Comparison of ENCODE assay signal across 8 cellular contexts in the genomic region with DNA sequence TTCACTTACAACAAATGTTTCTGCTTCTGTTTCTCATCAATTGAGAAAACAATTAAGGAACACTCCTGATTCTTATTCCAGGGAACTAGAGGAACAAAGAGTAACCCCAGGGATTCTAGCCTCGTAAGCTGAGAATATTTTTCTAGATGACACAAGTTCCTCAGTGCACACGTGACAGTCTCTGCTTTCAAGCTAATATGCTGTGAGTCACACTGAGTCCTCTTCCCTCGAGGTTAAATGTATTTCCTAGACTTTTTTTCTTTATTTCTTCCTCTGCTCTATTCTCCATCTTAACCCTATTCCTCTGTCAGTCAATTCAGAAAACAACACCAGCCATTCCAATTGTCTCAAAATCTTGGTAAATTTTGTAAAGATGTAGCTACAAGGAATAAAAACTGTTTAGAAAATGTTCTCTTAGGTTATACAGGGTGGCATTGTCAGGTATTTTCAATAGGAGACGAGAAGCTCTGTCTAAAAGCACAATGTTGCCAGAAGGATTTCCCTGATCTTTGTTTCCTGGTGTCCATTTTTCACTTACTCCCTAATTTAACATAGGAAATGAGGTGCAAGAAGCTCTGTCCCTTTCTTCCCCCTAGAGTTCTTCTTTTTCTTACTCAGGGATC. TPM values are rescaled to one million over a fixed set of nuclear protein-coding genes. Genes with fewer than 3 reads are reported as not detected.
DNase-seq lines count a peak whose midpoint lies in the region; ATAC-seq, FAIRE-seq and TF ChIP-seq lines count a peak whose summit lies in the region.

No MANE protein-coding gene starts in this region.

- no peaks in the 10 kb centered on the region for H3K27me3 ChIP-seq in NT2/D1 (ENCODE audit: insufficient read depth, insufficient read length)
- H3K27me3 ChIP-seq in pancreas, result no peaks in the 10 kb centered on the region

- FAIRE-seq in pancreas (lab: Jason Lieb, UNC), result no peak

- no peaks in the 10 kb centered on the region for H3K36me3 ChIP-seq in NT2/D1 (ENCODE audit: insufficient read depth, insufficient read length, low read length)
- H3K36me3 ChIP-seq in pancreas, result no peaks in the 10 kb centered on the region

- H3K4me1 ChIP-seq in NT2/D1 (ENCODE audit: insufficient read depth, insufficient read length), result no peaks in the 10 kb centered on the region
- peaks cover 0 to 17% (median 0%) of the 10 kb centered on the region in 3 donors for H3K4me1 ChIP-seq in pancreas

- intact Hi-C loops in pancreas (cut with DNase I), result no loop called here

- H3K9me3 ChIP-seq in NT2/D1 (ENCODE audit: insufficient read depth, low read length) (peaks cover 28% of the 10 kb centered on the region; the same call in 1 of the 2 replicates), pancreas (no peaks in the 10 kb centered on the region)

- DNase-seq in GDM1 (lab: John Stamatoyannopoulos, UW) (peak; percentile 30), NT2/D1 (ENCODE audit: low read depth, low spot score) (peak; percentile 55), epidermal melanocyte (ENCODE audit: insufficient read length, low spot score) (peak; percentile 31), pancreas (no peak), NCI-H345 (lab: John Stamatoyannopoulos, UW) (no peak), left lobe of liver (ENCODE audit: low spot score) (no peak)

- no peak for TF ChIP-seq CTCF in pancreas (IDR thresholded peaks at IDR 0.05)

- peak overlapping the region in 2 of 4 donors; percentile 50 to 65 for H3K27ac ChIP-seq in pancreas

- ATAC-seq in pancreas (peak; percentile 42 to 83 (median 68)), GM21576 (IDR thresholded peaks at IDR 0.05; ENCODE audit: unreplicated experiment) (no peak), GM18511 (IDR thresholded peaks at IDR 0.05; ENCODE audit: unreplicated experiment) (no peak), left lobe of liver (no peak)

- H3K4me3 ChIP-seq in NT2/D1 (ENCODE audit: insufficient read length, low read depth) (no peak overlapping the region), pancreas (no peak overlapping the region)

- H3K9ac ChIP-seq in NT2/D1 (ENCODE audit: insufficient read length, low read depth), result no peak overlapping the region

- 45 to 52% methylated on average over 4 of the region's 4 CpGs for WGBS in pancreas, 2 donors

RNA-seq across cellular contexts. Expression of a gene that starts 5.8 kb away (rescaled TPM):
- total RNA-seq in pancreas (10 to 100 TPM in 2 of 6 donors, 1 to 10 TPM in 4; 4.5 to 14.5 (median 7.0) TPM), left lobe of liver (13.2 TPM)
- 1 to 10 TPM; 3.2 to 9.0 TPM for polyA plus RNA-seq in pancreas

Comparison
In these comparisons a context has a peak if more than half of its experiments do, and no peak if none do; other contexts are left out.
1. DNase-seq: peak in GDM1 (single experiment), NT2/D1 (single experiment) and epidermal melanocyte (single experiment); none in pancreas (0 of 6), NCI-H345 (single experiment) and left lobe of liver (single experiment).
2. ATAC-seq: peak in pancreas (4 of 4); none in GM21576 (single experiment), GM18511 (single experiment) and left lobe of liver (single experiment).